ENCODE assay signal across 22 cellular contexts in genomic region chr6:43146709-43147108, GRCh38.
"Had no signal": no experiment of that assay in that cellular context is flagged by ENCODE, and none has a peak within 500 bp of the region (broad histone marks: within the 10 kb centered on the region; RNA-seq: fewer than 3 reads in every experiment).

No MANE protein-coding gene starts in this region.

- H3K4me3 ChIP-seq: esophagus muscularis mucosa, hepatocyte, left ventricle myocardium inferior, lower lobe of right lung, right atrium auricular region, smooth muscle cell, suprapubic skin, thyroid gland, upper lobe of left lung, uterus had no signal

- H3K36me3 Mint-ChIP-seq: memory B cell; natural killer cell treated with Interleukin-12 subunit alpha and Interleukin-12 subunit beta and Interleukin-15 and Interleukin-18, amount 100 ng/mL, for 72 hours; stimulated activated effector memory CD8-positive, alpha-beta T cell treated with anti-CD3 and anti-CD28 coated beads, Interleukin-12 subunit alpha, Interleukin-12 subunit beta, amount 100 ng/mL, for 72 hours had no signal

- H3K27ac Mint-ChIP-seq: memory B cell; mesothelial cell of epicardium; natural killer cell treated with Interleukin-12 subunit alpha and Interleukin-12 subunit beta and Interleukin-15 and Interleukin-18, amount 100 ng/mL, for 72 hours had no signal

- H3K27me3 ChIP-seq: esophagus muscularis mucosa, hepatocyte, right atrium auricular region, suprapubic skin, thyroid gland, upper lobe of left lung, uterus had no signal

- H3K36me3 ChIP-seq: esophagus muscularis mucosa, left ventricle myocardium inferior, right atrium auricular region, thyroid gland, uterus had no signal

- H3K27me3 Mint-ChIP-seq: natural killer cell treated with Interleukin-12 subunit alpha and Interleukin-12 subunit beta and Interleukin-15 and Interleukin-18, amount 100 ng/mL, for 72 hours had no signal

- H3K4me3 Mint-ChIP-seq: memory B cell; mesothelial cell of epicardium; natural killer cell treated with Interleukin-12 subunit alpha and Interleukin-12 subunit beta and Interleukin-15 and Interleukin-18, amount 100 ng/mL, for 72 hours; stimulated activated effector memory CD8-positive, alpha-beta T cell treated with anti-CD3 and anti-CD28 coated beads, Interleukin-12 subunit alpha, Interleukin-12 subunit beta, amount 100 ng/mL, for 72 hours had no signal

- H3K9me3 ChIP-seq: esophagus muscularis mucosa, left ventricle myocardium inferior, lower lobe of right lung, right atrium auricular region, suprapubic skin, thyroid gland, upper lobe of left lung, uterus had no signal

- H3K9me3 Mint-ChIP-seq: memory B cell; mesothelial cell of epicardium; natural killer cell treated with Interleukin-12 subunit alpha and Interleukin-12 subunit beta and Interleukin-15 and Interleukin-18, amount 100 ng/mL, for 72 hours; stimulated activated effector memory CD8-positive, alpha-beta T cell treated with anti-CD3 and anti-CD28 coated beads, Interleukin-12 subunit alpha, Interleukin-12 subunit beta, amount 100 ng/mL, for 72 hours had no signal

- ATAC-seq: left cardiac atrium; lower lobe of right lung; natural killer cell treated with Interleukin-12 subunit alpha and Interleukin-12 subunit beta and Interleukin-15 and Interleukin-18, amount 100 ng/mL, for 72 hours; stimulated activated effector memory CD8-positive, alpha-beta T cell treated with anti-CD3 and anti-CD28 coated beads, Interleukin-12 subunit alpha, Interleukin-12 subunit beta, amount 100 ng/mL, for 72 hours; stimulated activated naive CD8-positive, alpha-beta T cell treated with anti-CD3 and anti-CD28 coated beads, Interleukin-15, Interleukin-2, amounts not matched to agents 100 U/mL and 50 U/mL, for 24 hours had no signal

- DNase-seq: effector memory CD4-positive, alpha-beta T cell; head of caudate nucleus; kidney; left cardiac atrium; left ventricle myocardium inferior; lower lobe of right lung; stimulated activated CD4-positive, alpha-beta T cell treated with anti-CD3 and anti-CD28 coated beads, Interleukin-2, amount 100 ng/mL, for 48 hours; stimulated activated CD8-positive, alpha-beta memory T cell treated with anti-CD3 and anti-CD28 coated beads, Interleukin-4, amount 100 ng/mL, for 48 hours; stimulated activated naive CD8-positive, alpha-beta T cell treated with anti-CD3 and anti-CD28 coated beads, Interleukin-15, Interleukin-2, amounts not matched to agents 100 U/mL and 50 U/mL, for 24 hours; thyroid gland; upper lobe of left lung; uterus had no signal

- H3K27ac ChIP-seq: epithelial cell of prostate, esophagus muscularis mucosa, hepatocyte, lower lobe of right lung, right atrium auricular region, suprapubic skin, thyroid gland, upper lobe of left lung, uterus had no signal
